30 cellular contexts compared by ENCODE assay signal in genomic region chr12:121330195-121330594, GRCh38.
"Had no signal": no experiment of that assay in that cellular context is flagged by ENCODE, and none has a peak within 500 bp of the region (broad histone marks: within the 10 kb centered on the region; RNA-seq: fewer than 3 reads in every experiment).

No MANE protein-coding gene starts in this region.

- H3K4me1 ChIP-seq: ascending aorta, foreskin keratinocyte had no signal

- H3K27ac Mint-ChIP-seq: activated CD4-positive, alpha-beta memory T cell treated with anti-CD3 and anti-CD28 coated beads, Interleukin-2, amount 10 ng/mL, durations not matched to agents 7 days and 5 days; activated CD4-positive, alpha-beta T cell treated with anti-CD3 and anti-CD28 coated beads for 36 hours; activated CD4-positive, alpha-beta T cell treated with anti-CD3 and anti-CD28 coated beads, Interleukin-2, amount 10 ng/mL, durations not matched to agents 24 days and 14 days; activated naive CD4-positive, alpha-beta T cell treated with anti-CD3 and anti-CD28 coated beads, Interleukin-2, amount 10 ng/mL, durations not matched to agents 7 days and 5 days; activated naive CD8-positive, alpha-beta T cell treated with anti-CD3 and anti-CD28 coated beads, Interleukin-2, amount 10 ng/mL, durations not matched to agents 7 days and 5 days; activated T-cell treated with anti-CD3 and anti-CD28 coated beads, Interleukin-2, amount 50 U/mL, for 24 hours; activated T-cell treated with anti-CD3 and anti-CD28 coated beads, Interleukin-2, amount 50 U/mL, for 72 hours had no signal

- H3K27me3 Mint-ChIP-seq: activated CD4-positive, alpha-beta memory T cell treated with anti-CD3 and anti-CD28 coated beads, Interleukin-2, amount 10 ng/mL, durations not matched to agents 7 days and 5 days; activated CD4-positive, alpha-beta T cell treated with anti-CD3 and anti-CD28 coated beads for 36 hours; activated CD4-positive, alpha-beta T cell treated with anti-CD3 and anti-CD28 coated beads, Interleukin-2, amount 10 ng/mL, durations not matched to agents 24 days and 14 days; activated naive CD4-positive, alpha-beta T cell treated with anti-CD3 and anti-CD28 coated beads, Interleukin-2, amount 10 ng/mL, durations not matched to agents 7 days and 5 days; activated naive CD8-positive, alpha-beta T cell treated with anti-CD3 and anti-CD28 coated beads, Interleukin-2, amount 10 ng/mL, durations not matched to agents 7 days and 5 days; activated T-cell treated with anti-CD3 and anti-CD28 coated beads, Interleukin-2, amount 50 U/mL, for 24 hours; central memory CD8-positive, alpha-beta T cell; effector memory CD8-positive, alpha-beta T cell had no signal

- H3K4me3 ChIP-seq: ascending aorta, esophagus muscularis mucosa, gastrocnemius medialis had no signal

- FAIRE-seq: bronchial epithelial cell, colon had no signal

- H3K27ac ChIP-seq: ascending aorta, brain microvascular endothelial cell, esophagus muscularis mucosa, foreskin keratinocyte, gastrocnemius medialis had no signal

- H3K9me3 ChIP-seq: ascending aorta, esophagus muscularis mucosa, gastrocnemius medialis had no signal

- DNase-seq: activated CD4-positive, alpha-beta memory T cell treated with anti-CD3 and anti-CD28 coated beads, Interleukin-2, amount 10 ng/mL, durations not matched to agents 7 days and 5 days; activated CD4-positive, alpha-beta T cell treated with anti-CD3 and anti-CD28 coated beads for 36 hours; activated CD4-positive, alpha-beta T cell treated with anti-CD3 and anti-CD28 coated beads, Interleukin-2, amount 10 ng/mL, durations not matched to agents 24 days and 14 days; activated CD4-positive, CD25-positive, alpha-beta regulatory T cell; activated CD4-positive, CD25-positive, alpha-beta regulatory T cell treated with anti-CD3 and anti-CD28 coated beads, Interleukin-2, amount 50 U/mL, for 72 hours; activated CD8-positive, alpha-beta memory T cell treated with anti-CD3 and anti-CD28 coated beads, Interleukin-2, amount 50 U/mL, for 48 hours; activated gamma-delta T cell; activated naive CD4-positive, alpha-beta T cell; activated naive CD4-positive, alpha-beta T cell treated with anti-CD3 and anti-CD28 coated beads, Interleukin-2, amount 10 ng/mL, durations not matched to agents 7 days and 5 days; activated naive CD8-positive, alpha-beta T cell treated with anti-CD3 and anti-CD28 coated beads, Interleukin-2, amount 10 ng/mL, durations not matched to agents 7 days and 5 days; activated T-cell treated with anti-CD3 and anti-CD28 coated beads for 4 hours; activated T-cell treated with anti-CD3 and anti-CD28 coated beads, Interleukin-2, amount 50 U/mL, for 24 hours; activated T-cell treated with anti-CD3 and anti-CD28 coated beads, Interleukin-2, amount 50 U/mL, for 72 hours; brain microvascular endothelial cell; cortex of kidney; dermis blood vessel endothelial cell; effector CD4-positive, alpha-beta T cell; effector memory CD8-positive, alpha-beta T cell; erythroblast; foreskin keratinocyte; gastrocnemius medialis; glutamatergic neuron; T-helper 1 cell; T-helper 2 cell had no signal

- H3K4me1 Mint-ChIP-seq: activated CD4-positive, alpha-beta T cell treated with anti-CD3 and anti-CD28 coated beads for 36 hours; central memory CD8-positive, alpha-beta T cell had no signal

- H3K27me3 ChIP-seq: ascending aorta, brain microvascular endothelial cell, esophagus muscularis mucosa, foreskin keratinocyte, gastrocnemius medialis had no signal

- ATAC-seq: activated CD4-positive, alpha-beta T cell treated with anti-CD3 and anti-CD28 coated beads for 36 hours; activated naive CD4-positive, alpha-beta T cell treated with anti-CD3 and anti-CD28 coated beads, Interleukin-2, amount 50 U/mL, for 72 hours; activated T-cell treated with anti-CD3 and anti-CD28 coated beads, Interleukin-2, amount 50 U/mL, for 72 hours; effector memory CD8-positive, alpha-beta T cell; foreskin keratinocyte; gastrocnemius medialis had no signal

- H3K4me3 Mint-ChIP-seq: activated CD4-positive, alpha-beta memory T cell treated with anti-CD3 and anti-CD28 coated beads, Interleukin-2, amount 10 ng/mL, durations not matched to agents 7 days and 5 days; activated CD4-positive, alpha-beta T cell treated with anti-CD3 and anti-CD28 coated beads for 36 hours; activated CD4-positive, alpha-beta T cell treated with anti-CD3 and anti-CD28 coated beads, Interleukin-2, amount 10 ng/mL, durations not matched to agents 24 days and 14 days; activated naive CD4-positive, alpha-beta T cell treated with anti-CD3 and anti-CD28 coated beads, Interleukin-2, amount 10 ng/mL, durations not matched to agents 7 days and 5 days; activated naive CD8-positive, alpha-beta T cell treated with anti-CD3 and anti-CD28 coated beads, Interleukin-2, amount 10 ng/mL, durations not matched to agents 7 days and 5 days; activated T-cell treated with anti-CD3 and anti-CD28 coated beads, Interleukin-2, amount 50 U/mL, for 24 hours; activated T-cell treated with anti-CD3 and anti-CD28 coated beads, Interleukin-2, amount 50 U/mL, for 72 hours; central memory CD8-positive, alpha-beta T cell; effector memory CD8-positive, alpha-beta T cell had no signal
